19 cellular contexts compared by ENCODE assay signal in genomic region chr13:99693812-99694211, GRCh38.
"Had no signal": no experiment of that assay in that cellular context is flagged by ENCODE, and none has a peak within 500 bp of the region (broad histone marks: within the 10 kb centered on the region; RNA-seq: fewer than 3 reads in every experiment).

No MANE protein-coding gene starts in this region.

- H3K9me3 Mint-ChIP-seq: activated B cell treated with CpG ODN at 0.5 μM for 24 hours; activated CD4-positive, alpha-beta memory T cell treated with anti-CD3 and anti-CD28 coated beads for 36 hours; activated naive CD8-positive, alpha-beta T cell treated with anti-CD3 and anti-CD28 coated beads for 36 hours; immature natural killer cell; memory B cell; naive thymus-derived CD4-positive, alpha-beta T cell had no signal

- DNase-seq: activated B cell treated with CpG ODN at 0.5 μM for 24 hours; activated CD4-positive, alpha-beta memory T cell treated with anti-CD3 and anti-CD28 coated beads for 36 hours; activated CD4-positive, alpha-beta T cell treated with anti-CD3 and anti-CD28 coated beads for 4 hours; activated naive CD8-positive, alpha-beta T cell treated with anti-CD3 and anti-CD28 coated beads for 36 hours; amniotic stem cell; foreskin keratinocyte; hypothalamus; immature natural killer cell; kidney glomerular epithelial cell; left ventricle myocardium inferior; naive thymus-derived CD4-positive, alpha-beta T cell; ovary; psoas muscle; right cardiac atrium; stimulated activated CD4-positive, alpha-beta T cell treated with anti-CD3 and anti-CD28 coated beads, Interleukin-2, amount 100 ng/mL, for 24 hours; stimulated activated naive CD8-positive, alpha-beta T cell treated with anti-CD3 and anti-CD28 coated beads, Interleukin-15, Interleukin-2, amounts not matched to agents 100 U/mL and 50 U/mL, for 24 hours; tibial artery had no signal

- H3K4me3 ChIP-seq: left ventricle myocardium inferior, ovary, psoas muscle, tibial artery had no signal

- H3K4me1 Mint-ChIP-seq: activated naive CD8-positive, alpha-beta T cell treated with anti-CD3 and anti-CD28 coated beads for 36 hours; immature natural killer cell had no signal

- H3K9me3 ChIP-seq: left ventricle myocardium inferior, ovary, psoas muscle, tibial artery had no signal

- H3K27ac Mint-ChIP-seq: activated B cell treated with CpG ODN at 0.5 μM for 24 hours; activated CD4-positive, alpha-beta memory T cell treated with anti-CD3 and anti-CD28 coated beads for 36 hours; activated naive CD8-positive, alpha-beta T cell treated with anti-CD3 and anti-CD28 coated beads for 36 hours; immature natural killer cell; memory B cell; naive thymus-derived CD4-positive, alpha-beta T cell had no signal

- H3K4me3 Mint-ChIP-seq: activated B cell treated with CpG ODN at 0.5 μM for 24 hours; activated CD4-positive, alpha-beta memory T cell treated with anti-CD3 and anti-CD28 coated beads for 36 hours; activated naive CD8-positive, alpha-beta T cell treated with anti-CD3 and anti-CD28 coated beads for 36 hours; immature natural killer cell; memory B cell; naive thymus-derived CD4-positive, alpha-beta T cell had no signal

- ATAC-seq: foreskin keratinocyte; naive thymus-derived CD4-positive, alpha-beta T cell; psoas muscle; right cardiac atrium; stimulated activated naive CD8-positive, alpha-beta T cell treated with anti-CD3 and anti-CD28 coated beads, Interleukin-15, Interleukin-2, amounts not matched to agents 100 U/mL and 50 U/mL, for 24 hours had no signal

- H3K36me3 Mint-ChIP-seq: activated CD4-positive, alpha-beta memory T cell treated with anti-CD3 and anti-CD28 coated beads for 36 hours; activated naive CD8-positive, alpha-beta T cell treated with anti-CD3 and anti-CD28 coated beads for 36 hours; immature natural killer cell had no signal

- H3K27me3 Mint-ChIP-seq: activated B cell treated with CpG ODN at 0.5 μM for 24 hours; activated CD4-positive, alpha-beta memory T cell treated with anti-CD3 and anti-CD28 coated beads for 36 hours; activated naive CD8-positive, alpha-beta T cell treated with anti-CD3 and anti-CD28 coated beads for 36 hours; memory B cell had no signal

- H3K4me1 ChIP-seq: foreskin keratinocyte, left ventricle myocardium inferior, psoas muscle, tibial artery had no signal

- H3K27me3 ChIP-seq: ovary, tibial artery had no signal

- H3K27ac ChIP-seq: epithelial cell of prostate, foreskin keratinocyte, left ventricle myocardium inferior, ovary, psoas muscle, tibial artery had no signal

- H3K36me3 ChIP-seq: left ventricle myocardium inferior, ovary, tibial artery had no signal
